1 cellular context compared by ENCODE assay signal in genomic region chr17:75842411-75842810, GRCh38.
A peak's percentile ranks its signal among the peaks of the same experiment; 100 is the strongest.
TF ChIP-seq lines count a peak whose summit lies in the region.

No MANE protein-coding gene starts in this region.

TF ChIP-seq in K562, 482 proteins besides CTCF, POLR2A, EP300 and RAD21:
- TF ChIP-seq POLR2G (IDR thresholded peaks at IDR 0.05; ENCODE audit: low read depth, low read length) (peak; percentile 59), ZNF740 (CRISPR knock-in tag; IDR thresholded peaks at IDR 0.05) (no peak), ZNF740 (tag; IDR thresholded peaks at IDR 0.05) (no peak), SMAD2 (IDR thresholded peaks at IDR 0.05; ENCODE audit: low read depth, low read length) (no peak), RBFOX2 (IDR thresholded peaks at IDR 0.05; ENCODE audit: low read depth, low read length) (peak; percentile 63), SP1 (CRISPR knock-in tag; IDR thresholded peaks at IDR 0.05) (0 out of 2 replicates have a peak, but pooled peaks have one; percentile 6)
